9 cellular contexts compared by ENCODE assay signal in genomic region chr12:124517260-124518050, GRCh38. TPM values are rescaled to one million over a fixed set of nuclear protein-coding genes. Genes with fewer than 3 reads are reported as not detected.
DNase-seq lines count a peak whose midpoint lies in the region; ATAC-seq and TF ChIP-seq lines count a peak whose summit lies in the region.
"Had no signal": no experiment of that assay in that cellular context is flagged by ENCODE, and none has a peak within 500 bp of the region (broad histone marks: within the 10 kb centered on the region; RNA-seq: fewer than 3 reads in every experiment).

No MANE protein-coding gene starts in this region.

- H3K79me1 ChIP-seq in trophoblast cell (ENCODE audit: low read length): peaks cover 14% of the 10 kb centered on the region

- no peak overlapping the region for H4K91ac ChIP-seq in trophoblast cell (ENCODE audit: low read depth, low read length)

- WGBS in SK-N-SH (ENCODE audit: low lambda C conversion rate): 6% methylated on average over 19 of the region's 47 CpGs
- no CpG with 5 or more reads among the region's 47 CpGs for WGBS in trophoblast cell (ENCODE audit: extremely low coverage, insufficient coverage, insufficient read length)

- H3K14ac ChIP-seq in trophoblast cell (ENCODE audit: low read length): no peak overlapping the region

- H3K4me1 ChIP-seq in SK-N-SH (ENCODE audit: control insufficient read depth in 1 of 2, insufficient read depth in 2 of 2, low read depth in 1 of 2, low read length in 1 of 2) (peaks cover 47 to 76% of the 10 kb centered on the region in 2 experiments), trophoblast cell (ENCODE audit: control insufficient read depth in 1 of 2, insufficient read depth in 2 of 2, low read length in 2 of 2) (peaks cover 37 to 45% of the 10 kb centered on the region in 2 experiments)

- H3F3A ChIP-seq in SK-N-SH (replicated peaks; ENCODE audit: insufficient read depth): peaks cover 52% of the 10 kb centered on the region

- peak; percentile 32; the same call in 1 of the 2 replicates for TF ChIP-seq RAD21 in SK-N-SH (IDR thresholded peaks at IDR 0.05; ENCODE audit: low read length)

- H3K9me3 ChIP-seq in SK-N-SH (no peaks in the 10 kb centered on the region), trophoblast cell (ENCODE audit: insufficient read depth, low read depth, low read length) (peaks cover 3% of the 10 kb centered on the region)

- H2AFZ ChIP-seq in SK-N-SH (ENCODE audit: low read depth) (no peak overlapping the region), trophoblast cell (ENCODE audit: insufficient read depth, low read length, poor library complexity) (no peak overlapping the region)

- H3K4me2 ChIP-seq in SK-N-SH (peak overlapping the region; percentile 92), trophoblast cell (ENCODE audit: low read length) (no peak overlapping the region)
- H3K4me2 ChIP-seq: KMS-11 had no signal

- POLR2A ChIA-PET in SK-N-SH (lab: Yijun Ruan, JAX): interaction anchor here (0.6 to 2.3 kb wide), 3 partner anchors 21 to 205 kb away, joined by 3 to 14 read pairs (median 3); no protein-coding TSS in a partner anchor

- H3K27me3 ChIP-seq in SK-N-SH (ENCODE audit: insufficient read depth): no peaks in the 10 kb centered on the region
- no peaks in the 10 kb centered on the region for H3K27me3 ChIP-seq in trophoblast cell (ENCODE audit: insufficient read depth, low read length)

- peaks cover 42% of the 10 kb centered on the region for H4K20me1 ChIP-seq in SK-N-SH (ENCODE audit: insufficient read depth)

- peak overlapping the region; percentile 42 for H3K4ac ChIP-seq in trophoblast cell (ENCODE audit: low read depth, low read length)

- peak in 1 of 2 experiments; percentile 46; a peak in 1 of 4 replicates for TF ChIP-seq EP300 in SK-N-SH (IDR thresholded peaks at IDR 0.05; ENCODE audit: borderline replicate concordance in 1 of 2, low read depth in 1 of 2, low read length in 1 of 2)

- no peak overlapping the region for H2AK5ac ChIP-seq in trophoblast cell (ENCODE audit: low read length)

- peak overlapping the region; percentile 39 for H3K18ac ChIP-seq in trophoblast cell (ENCODE audit: low read length)

- H2BK5ac ChIP-seq in trophoblast cell (ENCODE audit: low read depth, low read length, poor library complexity): no peak overlapping the region

- H3K9me2 ChIP-seq in SK-N-SH: no peaks in the 10 kb centered on the region

- H3K79me2 ChIP-seq in SK-N-SH (ENCODE audit: insufficient read depth) (peaks cover 83% of the 10 kb centered on the region), trophoblast cell (ENCODE audit: control insufficient read depth, insufficient read depth, low read length, poor library complexity) (peaks cover 20% of the 10 kb centered on the region)

- H3K27ac ChIP-seq in SK-N-SH (ENCODE audit: low read depth in 2 of 2, low read length in 1 of 2) (peak overlapping the region; percentile 90 to 99), trophoblast cell (ENCODE audit: low read depth, low read length) (no peak overlapping the region)
- H3K27ac ChIP-seq: KMS-11 had no signal

- TF ChIP-seq CTCF in SK-N-SH (IDR thresholded peaks at IDR 0.05): no peak

- peak overlapping the region; percentile 57 to 76 for H3K4me3 ChIP-seq in SK-N-SH (ENCODE audit: low read depth in 2 of 2, low read length in 1 of 2)
- no peak overlapping the region for H3K4me3 ChIP-seq in trophoblast cell (ENCODE audit: low read depth, low read length)

- ATAC-seq in GM18909 (IDR thresholded peaks at IDR 0.05; ENCODE audit: poor library complexity, unreplicated experiment) (no peak), GM18868 (IDR thresholded peaks at IDR 0.05; ENCODE audit: unreplicated experiment) (no peak)

- H3K23ac ChIP-seq in trophoblast cell (ENCODE audit: low read length): no peak overlapping the region

- peak overlapping the region; percentile 91 for H3K9ac ChIP-seq in SK-N-SH
- no peak overlapping the region for H3K9ac ChIP-seq in trophoblast cell (ENCODE audit: low read length)
- H3K9ac ChIP-seq: KMS-11 had no signal

- no peak overlapping the region for H4K8ac ChIP-seq in trophoblast cell (ENCODE audit: low read depth, low read length)

- DNase-seq in HT1080 (ENCODE audit: low read depth) (peak; percentile 54), SK-N-SH (peak; percentile 92), globus pallidus (ENCODE audit: low spot score) (peak; percentile 85), trophoblast cell (no peak), HCEC 1CT (no peak), T-helper 2 cell (no peak)

- no peak overlapping the region for H2BK12ac ChIP-seq in trophoblast cell (ENCODE audit: low read length)

- CTCF ChIA-PET in SK-N-SH (lab: Yijun Ruan, JAX): interaction anchor here (0.5 to 1.9 kb wide), 10 partner anchors 11 to 254 kb away, joined by 3 to 7 read pairs (median 4); no protein-coding TSS in a partner anchor

- no peak overlapping the region for H4K12ac ChIP-seq in trophoblast cell (ENCODE audit: low read depth, low read length)

- H3K36me3 ChIP-seq in SK-N-SH (replicated peaks in 1 of 2; ENCODE audit: control insufficient read depth in 1 of 2, insufficient read depth in 2 of 2, low read length in 1 of 2) (peaks cover 0 to 4% of the 10 kb centered on the region in 2 experiments), trophoblast cell (ENCODE audit: control insufficient read depth in 1 of 2, insufficient read depth in 2 of 2, low read length in 2 of 2) (peaks cover 2 to 8% of the 10 kb centered on the region in 2 experiments)

- no peak overlapping the region for H2BK120ac ChIP-seq in trophoblast cell (ENCODE audit: insufficient read depth, low read length, poor library complexity)

TF ChIP-seq in SK-N-SH, 30 proteins besides CTCF, POLR2A, EP300 and RAD21:
- TF ChIP-seq GATA2 (CRISPR knock-in tag; IDR thresholded peaks at IDR 0.05): no peak; the same call in 1 of the 2 replicates
- TF ChIP-seq NFIC (IDR thresholded peaks at IDR 0.05; ENCODE audit: borderline replicate concordance): peak; percentile 88
- peak; percentile 86 for TF ChIP-seq FOXJ3 (CRISPR knock-in tag; IDR thresholded peaks at IDR 0.05)
- TF ChIP-seq REST (IDR thresholded peaks at IDR 0.05; ENCODE audit: low read depth, low read length): no peak
- TF ChIP-seq MXI1 (IDR thresholded peaks at IDR 0.05; ENCODE audit: low read depth, low read length): peak; percentile 67; the same call in 1 of the 2 replicates
- 0 out of 2 replicates have a peak, but pooled peaks have one; percentile 2 for TF ChIP-seq SMC3 (IDR thresholded peaks at IDR 0.05; ENCODE audit: low read depth, low read length)
- TF ChIP-seq TCF12 (IDR thresholded peaks at IDR 0.05): 0 out of 2 replicates have a peak, but pooled peaks have one; percentile 33

RNA-seq across cellular contexts. Expression of gene NCOR2, which starts 50.0 kb away (rescaled TPM):
- total RNA-seq in HT1080 (2014; rRNA removed; shearing (Covaris generic)): 28.1 and 57.4 TPM in 2 replicates
- polyA plus RNA-seq in HT1080 (2015; cell fraction: cytosol; rRNA removed): 118 and 143 TPM in 2 replicates
- polyA plus RNA-seq in HT1080 (2015; cell fraction: nucleus; rRNA removed): 195 and 219 TPM in 2 replicates
- 9.1 and 19.0 TPM in 2 replicates for polyA plus RNA-seq in SK-N-SH (2012; rRNA removed)
- polyA plus RNA-seq in SK-N-SH (2012; cell fraction: cytosol; rRNA removed): 14.3 and 16.0 TPM in 2 replicates
- polyA plus RNA-seq in SK-N-SH (2012; cell fraction: nucleus; rRNA removed): 61.3 and 99.7 TPM in 2 replicates
- polyA plus RNA-seq in trophoblast cell (2013): 147 and 153 TPM in 2 replicates

Comparison
In these comparisons a context has a peak if more than half of its experiments do, and no peak if none do; other contexts are left out.
1. DNase-seq: peak in HT1080 (single experiment), SK-N-SH (single experiment) and globus pallidus (single experiment); none in trophoblast cell (0 of 2), HCEC 1CT (single experiment) and T-helper 2 cell (0 of 5).